13 cellular contexts compared by ENCODE assay signal in the genomic region with DNA sequence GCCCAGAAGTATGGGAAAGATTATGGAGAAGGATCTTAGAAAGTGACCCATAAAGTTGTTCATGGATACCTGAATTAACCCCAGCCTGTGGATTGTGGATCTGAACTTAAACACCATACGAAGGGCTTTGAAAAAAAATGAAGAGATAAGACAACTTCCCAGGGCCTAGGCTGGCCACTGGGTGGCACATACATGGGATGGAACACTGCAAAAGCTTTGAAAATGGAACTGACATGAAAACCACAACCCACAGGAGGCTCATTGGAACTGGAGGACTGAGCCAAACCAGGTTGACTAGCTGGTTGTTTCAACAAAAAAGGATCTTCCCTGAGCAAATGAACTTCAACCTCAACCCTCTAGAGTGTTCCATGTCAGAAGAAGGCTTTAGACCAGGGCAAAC. TPM values are rescaled to one million over a fixed set of nuclear protein-coding genes. Genes with fewer than 3 reads are reported as not detected.
DNase-seq lines count a peak whose midpoint lies in the region; ATAC-seq, FAIRE-seq and TF ChIP-seq lines count a peak whose summit lies in the region.
"Had no signal": no experiment of that assay in that cellular context is flagged by ENCODE, and none has a peak within 500 bp of the region (broad histone marks: within the 10 kb centered on the region; RNA-seq: fewer than 3 reads in every experiment).

No MANE protein-coding gene starts in this region.

- H3K27ac ChIP-seq in HepG2 (ENCODE audit: extremely low read length, insufficient read depth, low read length) (no peak overlapping the region), right lobe of liver (no peak overlapping the region), aorta (ENCODE audit: low read depth in 1 of 2, low read length in 2 of 2) (peak overlapping the region in 1 of 2 donors; percentile 72)
- H3K27ac ChIP-seq: coronary artery, parathyroid adenoma, PC-9 had no signal

- CTCF ChIA-PET in HepG2 (lab: Yijun Ruan, JAX; ENCODE audit: low intra/inter-chr PET ratio, low total read pairs): no interaction called here

- no peaks in the 10 kb centered on the region for H3K27me3 ChIP-seq in HepG2 (ENCODE audit: control insufficient read depth in 1 of 2, insufficient read depth in 2 of 2, low read length in 2 of 2)
- no peaks in the 10 kb centered on the region for H3K27me3 ChIP-seq in right lobe of liver
- no peaks in the 10 kb centered on the region for H3K27me3 ChIP-seq in aorta (ENCODE audit: control insufficient read depth in 1 of 2, insufficient read depth in 2 of 2, low read length in 1 of 2)

- TF ChIP-seq EP300 in HepG2 (IDR thresholded peaks at IDR 0.05; ENCODE audit: low read depth in 2 of 2, low read length in 2 of 2) (no peak), HepG2 (CRISPR knock-in tag; IDR thresholded peaks at IDR 0.05; ENCODE audit: borderline replicate concordance) (no peak)

- TF ChIP-seq CTCF in HepG2 (CRISPR knock-in tag; IDR thresholded peaks at IDR 0.05) (no peak), right lobe of liver (IDR thresholded peaks at IDR 0.05) (no peak)

- POLR2A ChIA-PET in HepG2 (lab: Yijun Ruan, JAX): no interaction called here

- H4K20me1 ChIP-seq in HepG2 (ENCODE audit: insufficient read depth, low read length): no peaks in the 10 kb centered on the region

- H3K36me3 ChIP-seq in HepG2 (replicated peaks in 1 of 2; ENCODE audit: control insufficient read depth in 1 of 2, insufficient read depth in 2 of 2, low read length in 2 of 2) (no peaks in the 10 kb centered on the region), right lobe of liver (no peaks in the 10 kb centered on the region), aorta (ENCODE audit: control insufficient read depth in 1 of 2, insufficient read depth in 2 of 2, low read length in 1 of 2) (no peaks in the 10 kb centered on the region)

- no peak overlapping the region for H2AFZ ChIP-seq in HepG2 (ENCODE audit: low read length)
- H2AFZ ChIP-seq: parathyroid adenoma, PC-9 had no signal

- no peak for DNase-seq in HepG2 (ENCODE audit: low spot score)
- DNase-seq in right lobe of liver: no peak
- peak; percentile 13 for DNase-seq in RPMI8226
- DNase-seq in erythroblast (lab: John Stamatoyannopoulos, UW): peak; percentile 5 to 11
- no peak for DNase-seq in aorta
- no peak for DNase-seq in DMS114 treated with DMSO at 0.1 percent for 48 hours (lab: John Stamatoyannopoulos, UW; ENCODE audit: unreplicated experiment)
- no peak for DNase-seq in glomerular visceral epithelial cell (ENCODE audit: extremely low spot score)
- DNase-seq: mesenchymal stem cell, PC-9 had no signal

- in situ Hi-C loops in HepG2 (cut with HindIII; ENCODE audit: extremely low pct_ligation_motif_present, low pct_unique_long_range_greater_than_20kb): no loop called here

- H3K9me3 ChIP-seq in HepG2 (ENCODE audit: low read length) (no peaks in the 10 kb centered on the region), right lobe of liver (no peaks in the 10 kb centered on the region), aorta (ENCODE audit: control insufficient read depth, low read length) (no peaks in the 10 kb centered on the region)

- ATAC-seq in HepG2: peak; percentile 35; the same call in 1 of the 3 replicates
- no peak for ATAC-seq in right lobe of liver
- ATAC-seq in aorta (ENCODE audit: low FRiP score): peak; percentile 17
- ATAC-seq in HG03139 (IDR thresholded peaks at IDR 0.05; ENCODE audit: unreplicated experiment): no peak

- H3K4me3 ChIP-seq in HepG2 (replicated peaks in 1 of 3; ENCODE audit: insufficient read depth in 1 of 3, low read depth in 2 of 3, low read length in 3 of 3) (no peak overlapping the region), right lobe of liver (no peak overlapping the region), aorta (ENCODE audit: low read length in 2 of 2) (no peak overlapping the region)
- H3K4me3 ChIP-seq: coronary artery, PC-9 had no signal

- 30% methylated on average over 1 of the region's 1 CpG for WGBS in HepG2 (ENCODE audit: low lambda C conversion rate)
- WGBS in right lobe of liver (ENCODE audit: insufficient coverage, low coverage, low lambda C conversion rate, missing lambda C conversion rate): 30% methylated on average over 1 of the region's 1 CpG
- 76 to 82% methylated on average over 1 of the region's 1 CpG for WGBS in aorta, 2 donors

- no peaks in the 10 kb centered on the region for H3K4me1 ChIP-seq in HepG2 (ENCODE audit: insufficient read depth, low read length)
- no peaks in the 10 kb centered on the region for H3K4me1 ChIP-seq in right lobe of liver
- no peaks in the 10 kb centered on the region for H3K4me1 ChIP-seq in aorta (ENCODE audit: control insufficient read depth in 1 of 2, insufficient read depth in 2 of 2, low read length in 2 of 2)
- H3K4me1 ChIP-seq: parathyroid adenoma had no signal

- TF ChIP-seq POLR2A in HepG2 (IDR thresholded peaks at IDR 0.05; ENCODE audit: insufficient read depth in 1 of 2, low read depth in 2 of 2, low read length in 2 of 2) (no peak), right lobe of liver (IDR thresholded peaks at IDR 0.05) (no peak), erythroblast (IDR thresholded peaks at IDR 0.05; ENCODE audit: low read length) (no peak)

- no peak overlapping the region for H3K9ac ChIP-seq in HepG2 (ENCODE audit: insufficient read depth, low read depth, low read length)
- H3K9ac ChIP-seq: parathyroid adenoma had no signal

- no peak overlapping the region for H3K4me2 ChIP-seq in HepG2 (ENCODE audit: low read depth, low read length)
- H3K4me2 ChIP-seq: PC-9 had no signal

- FAIRE-seq in HepG2 (lab: Jason Lieb, UNC): no peak
- FAIRE-seq: TTC549 had no signal

- H3K79me2 ChIP-seq in HepG2 (ENCODE audit: insufficient read depth, low read length): no peaks in the 10 kb centered on the region
- H3K79me2 ChIP-seq: parathyroid adenoma had no signal

- TF ChIP-seq RAD21 in HepG2 (CRISPR knock-in tag; IDR thresholded peaks at IDR 0.05): no peak

- intact Hi-C loops in HepG2 (cut with micrococcal nuclease; ENCODE audit: unreplicated experiment) (no loop called here), right lobe of liver (cut with DNase I) (no loop called here), aorta (cut with DNase I) (no loop called here)

- BruUV-seq in HepG2 (replicated peaks; lab: Mats Ljungman, UMichigan): no TSS peak

TF ChIP-seq in HepG2, 621 proteins besides CTCF, POLR2A, EP300 and RAD21 (continues in another document):
- TF ChIP-seq JUNB (CRISPR knock-in tag; IDR thresholded peaks at IDR 0.05; ENCODE audit: borderline replicate concordance) (no peak), ZBTB20 (CRISPR knock-in tag; IDR thresholded peaks at IDR 0.05; ENCODE audit: borderline replicate concordance, low read depth) (no peak), ZBTB46 (CRISPR knock-in tag; IDR thresholded peaks at IDR 0.05; ENCODE audit: borderline replicate concordance) (no peak), ZNF431 (CRISPR knock-in tag; IDR thresholded peaks at IDR 0.05; ENCODE audit: borderline replicate concordance, low read depth) (no peak)

RNA-seq across cellular contexts. Expression of gene FMN1, which starts 34.5 kb away (rescaled TPM):
- total RNA-seq in HepG2 (2016; rRNA removed; fragmentation: Illumina TruSeq; extraction: Trizol) (0.60 and 0.81 TPM in 2 replicates), right lobe of liver (1 to 10 TPM; 1.1 to 6.8 (median 3.1) TPM), aorta (10 to 100 TPM; 18.4 to 23.4 TPM)
- 0.53 and 0.81 TPM in 2 replicates for total RNA-seq in HepG2 (2016; cell fraction: cytosol; rRNA removed; fragmentation: Illumina TruSeq; extraction: Trizol; ENCODE audit: low read depth)
- 0.61 and 0.70 TPM in 2 replicates for total RNA-seq in HepG2 (2016; cell fraction: insoluble cytoplasmic fraction; rRNA removed; fragmentation: Illumina TruSeq; extraction: Trizol)
- total RNA-seq in HepG2 (2016; cell fraction: membrane; rRNA removed; fragmentation: Illumina TruSeq; extraction: Trizol): 0.37 and 0.38 TPM in 2 replicates
- total RNA-seq in HepG2 (2016; cell fraction: nucleus; rRNA removed; fragmentation: Illumina TruSeq; extraction: Trizol): 1.9 and 2.6 TPM in 2 replicates
- polyA plus RNA-seq in HepG2 (2011; rRNA removed) (0.17 and 0.20 TPM in 2 replicates), aorta (1 to 10 TPM in 1 of 2 donors, under 1 TPM in 1; 0.26 to 1.3 TPM)
- polyA plus RNA-seq in HepG2 (2011; cell fraction: cytosol; rRNA removed): 0.12 and 0.17 TPM in 2 replicates
- 0.24 and 0.31 TPM in 2 replicates for polyA plus RNA-seq in HepG2 (2011; cell fraction: nucleus; rRNA removed)
- 0.36 and 0.63 TPM in 2 replicates for polyA plus RNA-seq in HepG2 (2012)
- polyA plus RNA-seq in HepG2 (2016; cell fraction: cytosol; fragmentation: Illumina TruSeq; extraction: Trizol; ENCODE audit: low read depth): 0.02 and 0.10 TPM in 2 replicates
- polyA plus RNA-seq in HepG2 (2016; cell fraction: insoluble cytoplasmic fraction; fragmentation: Illumina TruSeq; extraction: Trizol; ENCODE audit: low read depth): 0.33 and 0.41 TPM in 2 replicates
- polyA plus RNA-seq in HepG2 (2016; cell fraction: membrane; fragmentation: Illumina TruSeq; extraction: Trizol; ENCODE audit: low read depth): 0.08 and 0.21 TPM in 2 replicates
- 0.48 and 1.1 TPM in 2 replicates for polyA plus RNA-seq in HepG2 (2016; cell fraction: nucleus; fragmentation: Illumina TruSeq; extraction: Trizol; ENCODE audit: insufficient read depth, low read depth)
- 0.46 and 1.4 TPM in 2 replicates for polyA minus RNA-seq in HepG2 (2011; rRNA and poly(A)+ RNA removed; ENCODE audit: low replicate concordance)
- 0.62 and 1.4 TPM in 2 replicates for polyA minus RNA-seq in HepG2 (2011; cell fraction: cytosol; rRNA and poly(A)+ RNA removed)
- 4.6 and 7.0 TPM in 2 replicates for polyA minus RNA-seq in HepG2 (2011; cell fraction: nucleus; rRNA and poly(A)+ RNA removed)

Comparison
In these comparisons a context has a peak if more than half of its experiments do, and no peak if none do; other contexts are left out.
1. ATAC-seq: peak in HepG2 (single experiment) and aorta (single experiment); none in right lobe of liver (0 of 4) and HG03139 (single experiment).
2. DNase-seq: peak in RPMI8226 (single experiment) and erythroblast (2 of 2); none in HepG2 (single experiment), right lobe of liver (0 of 3), aorta (0 of 2), DMS114 treated with DMSO at 0.1 percent for 48 hours (single experiment) and glomerular visceral epithelial cell (single experiment).